In genomic region chr9:127825319-127826051, GRCh38 we compare ENCODE assay signal across 7 cellular contexts. TPM values are rescaled to one million over a fixed set of nuclear protein-coding genes. Genes with fewer than 3 reads are reported as not detected.
DNase-seq lines count a peak whose midpoint lies in the region; ATAC-seq and TF ChIP-seq lines count a peak whose summit lies in the region.
"Had no signal": no experiment of that assay in that cellular context is flagged by ENCODE, and none has a peak within 500 bp of the region (broad histone marks: within the 10 kb centered on the region; RNA-seq: fewer than 3 reads in every experiment).

No MANE protein-coding gene starts in this region.

- ATAC-seq in GM19455 (IDR thresholded peaks at IDR 0.05; ENCODE audit: unreplicated experiment) (no peak), GM21786 (IDR thresholded peaks at IDR 0.05; ENCODE audit: unreplicated experiment) (no peak)

- H3K4me3 ChIP-seq in left ventricle myocardium inferior: peak overlapping the region; percentile 12

- no peaks in the 10 kb centered on the region for H3K27me3 ChIP-seq in left ventricle myocardium inferior (ENCODE audit: low read depth)

- no peaks in the 10 kb centered on the region for H3K9me3 ChIP-seq in left ventricle myocardium inferior (replicated peaks)

- H3K4me1 ChIP-seq in left ventricle myocardium inferior: peaks cover 54% of the 10 kb centered on the region

- H3K27ac ChIP-seq in 22Rv1 (no peak overlapping the region), left ventricle myocardium inferior (replicated peaks) (peak overlapping the region; percentile 97)

- DNase-seq in NCI-H1930 (lab: John Stamatoyannopoulos, UW) (peak; percentile 75 to 85), left ventricle myocardium inferior (peak; percentile 58), HK-2 (ENCODE audit: unreplicated experiment) (no peak)
- DNase-seq: DMS153 had no signal

- intact Hi-C loops in left ventricle myocardium inferior (cut with micrococcal nuclease): no loop called here

- TF ChIP-seq CTCF in 22Rv1 (IDR thresholded peaks at IDR 0.05): peak; percentile 71
- peak; percentile 57 for TF ChIP-seq CTCF in left ventricle myocardium inferior (IDR thresholded peaks at IDR 0.05; ENCODE audit: borderline replicate concordance)

- peaks cover 63% of the 10 kb centered on the region for H3K36me3 ChIP-seq in left ventricle myocardium inferior

RNA-seq across cellular contexts. Expression of gene FPGS, which starts 22.8 kb away (rescaled TPM):
- 38.0 TPM for total RNA-seq in left ventricle myocardium inferior

RNA-seq across cellular contexts. Expression of gene ENG, which starts 29.0 kb away (rescaled TPM):
- total RNA-seq in left ventricle myocardium inferior: 139 TPM

RNA-seq across cellular contexts. Expression of gene CDK9, which starts 39.7 kb away (rescaled TPM):
- 46.4 TPM for total RNA-seq in left ventricle myocardium inferior

RNA-seq across cellular contexts. Expression of gene SH2D3C, which starts 47.0 kb away (rescaled TPM):
- total RNA-seq in left ventricle myocardium inferior: 18.2 TPM

RNA-seq across cellular contexts. Expression of gene AK1, which starts 52.0 kb away (rescaled TPM):
- 844 TPM for total RNA-seq in left ventricle myocardium inferior
